Comparison of ENCODE assay signal across 1 cellular context in genomic region chr2:240357641-240358012, GRCh38.
TF ChIP-seq lines count a peak whose summit lies in the region.

No MANE protein-coding gene starts in this region.

TF ChIP-seq in K562, 482 proteins besides CTCF, POLR2A, EP300 and RAD21 (continued from another document):
- peak; percentile 61; the same call in 1 of the 2 replicates for TF ChIP-seq ZNF512 (tag; IDR thresholded peaks at IDR 0.05)
